8 cellular contexts compared by ENCODE assay signal in the genomic region with DNA sequence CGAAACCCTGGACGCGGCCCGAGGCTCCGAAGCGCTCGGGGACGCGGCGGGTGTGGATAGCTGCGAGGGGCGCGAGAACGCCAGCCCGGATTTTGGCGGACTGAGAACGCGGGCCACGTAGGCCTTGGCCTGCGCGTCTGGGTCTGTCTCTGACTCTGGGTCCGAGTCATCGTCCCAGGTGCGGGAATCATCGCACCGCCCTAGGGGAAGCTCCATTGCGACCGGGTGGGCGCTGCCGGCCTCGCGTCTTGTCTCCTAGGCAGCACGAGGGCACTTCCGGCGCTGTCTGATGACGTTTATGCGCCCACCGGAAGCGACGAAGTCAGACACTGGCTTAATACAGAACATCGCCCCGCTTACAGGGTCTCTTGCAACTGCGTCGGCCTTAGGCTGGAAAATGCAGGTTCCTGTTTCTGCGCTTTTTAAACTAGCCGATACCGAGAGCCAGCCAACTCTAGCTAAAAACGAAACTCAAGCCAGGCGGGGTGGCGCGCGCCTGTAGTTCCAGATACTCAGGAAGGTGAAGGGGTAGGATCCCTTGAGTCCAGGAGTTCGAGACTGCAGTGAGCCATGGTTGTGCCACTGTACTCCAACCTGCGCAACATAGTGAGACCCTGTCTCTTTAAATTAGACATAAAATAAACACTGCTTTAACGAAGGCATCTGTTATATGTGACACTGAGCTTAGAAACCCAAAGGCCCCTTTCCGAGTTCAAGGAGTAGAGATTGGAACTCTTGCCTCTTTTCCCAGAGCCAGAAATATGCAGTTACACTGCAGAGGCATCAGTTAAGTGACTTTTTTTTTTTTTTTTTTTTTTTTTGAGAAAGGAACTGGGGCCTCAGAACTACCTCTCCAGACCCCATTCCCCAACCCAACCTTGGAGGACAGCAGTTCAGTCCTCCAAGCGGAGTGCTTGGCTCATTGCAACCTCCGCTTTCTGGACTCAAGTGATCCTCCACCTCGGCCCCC. TPM values are rescaled to one million over a fixed set of nuclear protein-coding genes. Genes with fewer than 3 reads are reported as not detected.
DNase-seq lines count a peak whose midpoint lies in the region; ATAC-seq and TF ChIP-seq lines count a peak whose summit lies in the region.

A gene (minus strand): TSS at position 266 of the 970 bp plus-strand sequence. CDS start 50 bp downstream, at position 216.

- peak within 1 kb of the TSS in 4 of 5 donors; percentile 69 to 85 (median 84) for H3K27ac ChIP-seq in adrenal gland
- peak within 1 kb of the TSS in 9 of 10 donors; percentile 59 to 95 (median 90) for H3K27ac ChIP-seq in heart right ventricle

- H3K4me1 ChIP-seq in adrenal gland (replicated peaks in 1 of 2) (peaks cover 10 to 18% of the 10 kb centered on the region in 2 donors), heart right ventricle (peaks cover 5 to 23% (median 16%) of the 10 kb centered on the region in 9 donors)

- H3K36me3 Mint-ChIP-seq in T-cell: peaks cover 7% of the 10 kb centered on the region
- peaks cover 4% of the 10 kb centered on the region for H3K36me3 Mint-ChIP-seq in type B pancreatic cell

- H3K4me3 Mint-ChIP-seq in T-cell (peak within 1 kb of the TSS; percentile 84 to 90 (median 89)), type B pancreatic cell (peak within 1 kb of the TSS; percentile 92)

- intact Hi-C loops in adrenal gland (cut with DNase I): no loop called here
- intact Hi-C loops in heart right ventricle (cut with DNase I): no loop called here
- intact Hi-C loops in posterior cingulate gyrus (cut with DNase I): no loop called here

- H3K27ac Mint-ChIP-seq in T-cell: peak within 1 kb of the TSS; percentile 93 to 94
- H3K27ac Mint-ChIP-seq in type B pancreatic cell: peak within 1 kb of the TSS; percentile 95

- H3K9me3 Mint-ChIP-seq in T-cell (no peaks in the 10 kb centered on the region), type B pancreatic cell (no peaks in the 10 kb centered on the region)

- H3K27me3 Mint-ChIP-seq in T-cell (no peaks in the 10 kb centered on the region), type B pancreatic cell (no peaks in the 10 kb centered on the region)

- H3K4me3 ChIP-seq in adrenal gland (peak within 1 kb of the TSS; percentile 21 to 89 (median 62)), heart right ventricle (peak within 1 kb of the TSS; percentile 72 to 100 (median 88))

- H3K27me3 ChIP-seq in adrenal gland (no peaks in the 10 kb centered on the region), heart right ventricle (no peaks in the 10 kb centered on the region)

- WGBS in adrenal gland, 4 donors: 6 to 19% (median 7%) methylated on average over 19 to 59 of the region's 59 CpGs
- 7% methylated on average over 59 of the region's 59 CpGs for WGBS in heart right ventricle, 2 donors

- peak in 1 of 2 donors; percentile 67 for TF ChIP-seq POLR2A in adrenal gland (IDR thresholded peaks at IDR 0.05)

- H3K36me3 ChIP-seq in adrenal gland (replicated peaks in 1 of 2) (peaks cover 0 to 17% of the 10 kb centered on the region in 2 donors), heart right ventricle (peaks cover 0 to 39% (median 12%) of the 10 kb centered on the region in 9 donors)

- H3K4me1 Mint-ChIP-seq in T-cell: peaks cover 0 to 14% (median 11%) of the 10 kb centered on the region in 3 donors
- H3K4me1 Mint-ChIP-seq in type B pancreatic cell (ENCODE audit: unreplicated experiment): peaks cover 7% of the 10 kb centered on the region

- CTCF ChIA-PET in GM10248 (lab: Yijun Ruan, JAX) (interaction anchor here (1.1 to 2.0 kb wide), 2 partner anchors 11 to 122 kb away, joined by 3 to 6 read pairs; no protein-coding TSS in a partner anchor), T-cell (lab: Charles Lee) (interaction anchor here in 1 of 2 donors (0.6 to 1.1 kb wide), 4 partner anchors 16 to 850 kb away, joined by 3 to 4 read pairs (median 3); no protein-coding TSS in a partner anchor)

- POLR2A ChIA-PET in GM10248 (lab: Yijun Ruan, JAX): interaction anchor here (0.8 to 1.8 kb wide), 2 partner anchors 11 to 83 kb away, joined by 3 to 17 read pairs; no protein-coding TSS in a partner anchor
- POLR2A ChIA-PET in T-cell (lab: Charles Lee): interaction anchor here (0.5 to 1.5 kb wide), 4 partner anchors 18 to 412 kb away, joined by 4 to 16 read pairs (median 8); no protein-coding TSS in a partner anchor

- peak; percentile 80 for ATAC-seq in HG02759 (IDR thresholded peaks at IDR 0.05; ENCODE audit: unreplicated experiment)
- ATAC-seq in T-cell (replicated peaks in 1 of 4): peak; percentile 90 to 95 (median 92)
- ATAC-seq in heart right ventricle: peak; percentile 89 to 96 (median 95)

- H3K9me3 ChIP-seq in adrenal gland (replicated peaks in 1 of 3): no peaks in the 10 kb centered on the region
- no peaks in the 10 kb centered on the region for H3K9me3 ChIP-seq in heart right ventricle

- DNase-seq in GM10248 (ENCODE audit: extremely low spot score): peak; percentile 98
- peak; percentile 91 for DNase-seq in NCI-H146 treated with DMSO at 0.1 percent for 48 hours (lab: John Stamatoyannopoulos, UW; ENCODE audit: unreplicated experiment)
- peak; percentile 91 to 98 (median 96) for DNase-seq in T-cell
- DNase-seq in adrenal gland: peak; percentile 93 to 99 (median 96)
- peak; percentile 96 to 97 for DNase-seq in heart right ventricle
- DNase-seq in posterior cingulate gyrus: peak; percentile 96 to 100 (median 99)
- DNase-seq in type B pancreatic cell (ENCODE audit: extremely low spot score, unreplicated experiment): peak; percentile 97

- TF ChIP-seq CTCF in GM10248 (IDR thresholded peaks at IDR 0.05; ENCODE audit: control extremely low read depth, extremely low read depth, low read depth, missing control alignments) (no peak), adrenal gland (IDR thresholded peaks at IDR 0.05) (no peak), heart right ventricle (IDR thresholded peaks at IDR 0.05) (no peak), type B pancreatic cell (conservative IDR thresholded peaks at IDR 0.05) (no peak)

RNA-seq across cellular contexts. Expression of the gene that starts here (rescaled TPM):
- total RNA-seq in T-cell (1 to 10 TPM; 3.4 to 6.2 (median 4.7) TPM), adrenal gland (10 to 100 TPM in 4 of 8 donors, 1 to 10 TPM in 4; 6.9 to 14.7 (median 10.6) TPM), heart right ventricle (1 to 10 TPM; 1.2 to 3.1 (median 2.1) TPM), type B pancreatic cell (ENCODE audit: low replicate concordance) (15.4 and 17.0 TPM in 2 replicates)
- polyA plus RNA-seq in adrenal gland (1 to 10 TPM; 2.1 to 6.8 (median 6.4) TPM), heart right ventricle (1 to 10 TPM; 1.2 to 4.6 TPM)

Comparison
In these comparisons a context has a peak if more than half of its experiments do, and no peak if none do; other contexts are left out.
1. Peak in every context shown above with its lines: DNase-seq, ATAC-seq, H3K4me3 ChIP-seq and H3K27ac ChIP-seq.